ENCODE assay signal across 1 cellular context in the genomic region with DNA sequence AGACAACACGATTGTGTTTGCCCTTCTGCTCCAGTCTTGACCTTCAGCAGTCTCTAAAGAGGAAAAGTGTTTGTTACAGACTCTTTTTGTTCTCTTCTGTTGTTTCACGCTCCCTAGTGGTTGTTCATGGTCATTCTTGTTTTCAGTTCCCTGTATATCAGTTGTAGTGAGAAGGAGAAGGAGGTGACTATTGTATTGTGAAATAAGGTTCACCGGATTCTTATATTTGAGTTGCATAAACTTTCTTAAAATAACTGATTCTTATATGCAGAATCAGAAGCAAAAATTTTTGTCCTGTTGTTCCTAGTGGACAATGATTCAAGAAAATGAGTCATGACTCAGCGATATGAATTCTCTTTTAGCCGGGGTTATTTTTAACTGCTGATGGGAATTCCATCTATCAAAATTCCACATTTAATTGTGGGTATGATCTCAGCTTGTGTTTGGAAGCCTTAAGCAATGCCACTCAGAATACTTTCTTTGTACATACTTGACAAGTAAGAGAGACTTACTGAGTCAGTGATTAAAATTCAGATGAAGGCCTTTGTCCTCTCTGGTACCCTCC.
TF ChIP-seq lines count a peak whose summit lies in the region.

No MANE protein-coding gene starts in this region.

TF ChIP-seq in HepG2, 621 proteins besides CTCF, POLR2A, EP300 and RAD21 (continued from another document):
- TF ChIP-seq, protein P1, sequence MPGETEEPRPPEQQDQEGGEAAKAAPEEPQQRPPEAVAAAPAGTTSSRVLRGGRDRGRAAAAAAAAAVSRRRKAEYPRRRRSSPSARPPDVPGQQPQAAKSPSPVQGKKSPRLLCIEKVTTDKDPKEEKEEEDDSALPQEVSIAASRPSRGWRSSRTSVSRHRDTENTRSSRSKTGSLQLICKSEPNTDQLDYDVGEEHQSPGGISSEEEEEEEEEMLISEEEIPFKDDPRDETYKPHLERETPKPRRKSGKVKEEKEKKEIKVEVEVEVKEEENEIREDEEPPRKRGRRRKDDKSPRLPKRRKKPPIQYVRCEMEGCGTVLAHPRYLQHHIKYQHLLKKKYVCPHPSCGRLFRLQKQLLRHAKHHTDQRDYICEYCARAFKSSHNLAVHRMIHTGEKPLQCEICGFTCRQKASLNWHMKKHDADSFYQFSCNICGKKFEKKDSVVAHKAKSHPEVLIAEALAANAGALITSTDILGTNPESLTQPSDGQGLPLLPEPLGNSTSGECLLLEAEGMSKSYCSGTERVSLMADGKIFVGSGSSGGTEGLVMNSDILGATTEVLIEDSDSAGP (CRISPR knock-in tag; IDR thresholded peaks at IDR 0.05; ENCODE audit: borderline replicate concordance) = no peak
- TF ChIP-seq, protein P2, sequence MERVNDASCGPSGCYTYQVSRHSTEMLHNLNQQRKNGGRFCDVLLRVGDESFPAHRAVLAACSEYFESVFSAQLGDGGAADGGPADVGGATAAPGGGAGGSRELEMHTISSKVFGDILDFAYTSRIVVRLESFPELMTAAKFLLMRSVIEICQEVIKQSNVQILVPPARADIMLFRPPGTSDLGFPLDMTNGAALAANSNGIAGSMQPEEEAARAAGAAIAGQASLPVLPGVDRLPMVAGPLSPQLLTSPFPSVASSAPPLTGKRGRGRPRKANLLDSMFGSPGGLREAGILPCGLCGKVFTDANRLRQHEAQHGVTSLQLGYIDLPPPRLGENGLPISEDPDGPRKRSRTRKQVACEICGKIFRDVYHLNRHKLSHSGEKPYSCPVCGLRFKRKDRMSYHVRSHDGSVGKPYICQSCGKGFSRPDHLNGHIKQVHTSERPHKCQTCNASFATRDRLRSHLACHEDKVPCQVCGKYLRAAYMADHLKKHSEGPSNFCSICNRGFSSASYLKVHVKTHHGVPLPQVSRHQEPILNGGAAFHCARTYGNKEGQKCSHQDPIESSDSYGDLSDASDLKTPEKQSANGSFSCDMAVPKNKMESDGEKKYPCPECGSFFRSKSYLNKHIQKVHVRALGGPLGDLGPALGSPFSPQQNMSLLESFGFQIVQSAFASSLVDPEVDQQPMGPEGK (CRISPR knock-in tag; IDR thresholded peaks at IDR 0.05) = no peak
- TF ChIP-seq GATAD2A (CRISPR knock-in tag; IDR thresholded peaks at IDR 0.05) (peak; percentile 34; the same call in 1 of the 2 replicates), SRY (CRISPR knock-in tag; IDR thresholded peaks at IDR 0.05) (no peak), ZFX (CRISPR knock-in tag; IDR thresholded peaks at IDR 0.05; ENCODE audit: low read depth) (no peak), ZNF383 (CRISPR knock-in tag; IDR thresholded peaks at IDR 0.05; ENCODE audit: borderline replicate concordance) (no peak), MAFF (IDR thresholded peaks at IDR 0.05; ENCODE audit: low read depth, low read length) (peak; percentile 57; the same call in 1 of the 2 replicates), ZNF282 (IDR thresholded peaks at IDR 0.05; ENCODE audit: partially characterized antibody) (no peak), ZKSCAN8 (CRISPR knock-in tag; IDR thresholded peaks at IDR 0.05; ENCODE audit: borderline replicate concordance) (no peak), ZNF10 (CRISPR knock-in tag; IDR thresholded peaks at IDR 0.05; ENCODE audit: borderline replicate concordance, low read depth) (no peak), STAG1 (CRISPR knock-in tag; IDR thresholded peaks at IDR 0.05) (peak; percentile 27), TBL1XR1 (IDR thresholded peaks at IDR 0.05; ENCODE audit: borderline replicate concordance, low read length, partially characterized antibody) (no peak), CCDC6 (CRISPR knock-in tag; IDR thresholded peaks at IDR 0.05) (no peak), EED (CRISPR knock-in tag; IDR thresholded peaks at IDR 0.05) (no peak), SIX1 (CRISPR knock-in tag; IDR thresholded peaks at IDR 0.05; ENCODE audit: borderline replicate concordance) (no peak), NCOR1 (IDR thresholded peaks at IDR 0.05; ENCODE audit: borderline replicate concordance, low read length) (no peak), NFE2L2 (IDR thresholded peaks at IDR 0.05; ENCODE audit: low read length) (peak; percentile 81), SOX13 (IDR thresholded peaks at IDR 0.05) (no peak), SOX13 (CRISPR knock-in tag; conservative IDR thresholded peaks at IDR 0.05 in 1 of 2, IDR thresholded peaks at IDR 0.05 in 1 of 2) (peak in 1 of 2 experiments; percentile 45; a peak in 2 of 4 replicates), GPN1 (CRISPR knock-in tag; IDR thresholded peaks at IDR 0.05; ENCODE audit: borderline replicate concordance) (no peak)
- TF ChIP-seq, protein P3, sequence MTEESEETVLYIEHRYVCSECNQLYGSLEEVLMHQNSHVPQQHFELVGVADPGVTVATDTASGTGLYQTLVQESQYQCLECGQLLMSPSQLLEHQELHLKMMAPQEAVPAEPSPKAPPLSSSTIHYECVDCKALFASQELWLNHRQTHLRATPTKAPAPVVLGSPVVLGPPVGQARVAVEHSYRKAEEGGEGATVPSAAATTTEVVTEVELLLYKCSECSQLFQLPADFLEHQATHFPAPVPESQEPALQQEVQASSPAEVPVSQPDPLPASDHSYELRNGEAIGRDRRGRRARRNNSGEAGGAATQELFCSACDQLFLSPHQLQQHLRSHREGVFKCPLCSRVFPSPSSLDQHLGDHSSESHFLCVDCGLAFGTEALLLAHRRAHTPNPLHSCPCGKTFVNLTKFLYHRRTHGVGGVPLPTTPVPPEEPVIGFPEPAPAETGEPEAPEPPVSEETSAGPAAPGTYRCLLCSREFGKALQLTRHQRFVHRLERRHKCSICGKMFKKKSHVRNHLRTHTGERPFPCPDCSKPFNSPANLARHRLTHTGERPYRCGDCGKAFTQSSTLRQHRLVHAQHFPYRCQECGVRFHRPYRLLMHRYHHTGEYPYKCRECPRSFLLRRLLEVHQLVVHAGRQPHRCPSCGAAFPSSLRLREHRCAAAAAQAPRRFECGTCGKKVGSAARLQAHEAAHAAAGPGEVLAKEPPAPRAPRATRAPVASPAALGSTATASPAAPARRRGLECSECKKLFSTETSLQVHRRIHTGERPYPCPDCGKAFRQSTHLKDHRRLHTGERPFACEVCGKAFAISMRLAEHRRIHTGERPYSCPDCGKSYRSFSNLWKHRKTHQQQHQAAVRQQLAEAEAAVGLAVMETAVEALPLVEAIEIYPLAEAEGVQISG (CRISPR knock-in tag; IDR thresholded peaks at IDR 0.05) = no peak
- TF ChIP-seq, protein P4, sequence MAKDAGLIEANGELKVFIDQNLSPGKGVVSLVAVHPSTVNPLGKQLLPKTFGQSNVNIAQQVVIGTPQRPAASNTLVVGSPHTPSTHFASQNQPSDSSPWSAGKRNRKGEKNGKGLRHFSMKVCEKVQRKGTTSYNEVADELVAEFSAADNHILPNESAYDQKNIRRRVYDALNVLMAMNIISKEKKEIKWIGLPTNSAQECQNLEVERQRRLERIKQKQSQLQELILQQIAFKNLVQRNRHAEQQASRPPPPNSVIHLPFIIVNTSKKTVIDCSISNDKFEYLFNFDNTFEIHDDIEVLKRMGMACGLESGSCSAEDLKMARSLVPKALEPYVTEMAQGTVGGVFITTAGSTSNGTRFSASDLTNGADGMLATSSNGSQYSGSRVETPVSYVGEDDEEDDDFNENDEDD (CRISPR knock-in tag; IDR thresholded peaks at IDR 0.05; ENCODE audit: borderline replicate concordance) = no peak
- TF ChIP-seq, protein P5, sequence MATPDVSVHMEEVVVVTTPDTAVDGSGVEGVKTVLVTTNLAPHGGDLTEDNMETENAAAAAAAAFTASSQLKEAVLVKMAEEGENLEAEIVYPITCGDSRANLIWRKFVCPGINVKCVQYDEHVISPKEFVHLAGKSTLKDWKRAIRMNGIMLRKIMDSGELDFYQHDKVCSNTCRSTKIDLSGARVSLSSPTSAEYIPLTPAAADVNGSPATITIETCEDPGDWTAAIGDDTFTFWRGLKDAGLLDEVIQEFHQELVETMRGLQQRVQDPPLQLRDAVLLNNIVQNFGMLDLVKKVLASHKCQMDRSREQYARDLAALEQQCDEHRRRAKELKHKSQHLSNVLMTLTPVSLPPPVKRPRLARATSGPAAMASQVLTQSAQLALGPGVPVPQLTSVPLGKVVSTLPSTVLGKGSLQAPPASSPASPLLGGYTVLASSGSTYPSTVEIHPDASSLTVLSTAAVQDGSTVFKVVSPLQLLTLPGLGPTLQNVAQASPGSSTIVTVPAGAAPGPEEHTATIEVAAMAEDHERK (CRISPR knock-in tag; IDR thresholded peaks at IDR 0.05; ENCODE audit: low read depth) = no peak
- TF ChIP-seq, protein P6, sequence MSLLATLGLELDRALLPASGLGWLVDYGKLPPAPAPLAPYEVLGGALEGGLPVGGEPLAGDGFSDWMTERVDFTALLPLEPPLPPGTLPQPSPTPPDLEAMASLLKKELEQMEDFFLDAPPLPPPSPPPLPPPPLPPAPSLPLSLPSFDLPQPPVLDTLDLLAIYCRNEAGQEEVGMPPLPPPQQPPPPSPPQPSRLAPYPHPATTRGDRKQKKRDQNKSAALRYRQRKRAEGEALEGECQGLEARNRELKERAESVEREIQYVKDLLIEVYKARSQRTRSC (CRISPR knock-in tag; IDR thresholded peaks at IDR 0.05; ENCODE audit: low read depth) = no peak
